ENCODE assay signal across 9 cellular contexts in genomic region chr2:234363011-234363487, GRCh38.
DNase-seq lines count a peak whose midpoint lies in the region; FAIRE-seq and TF ChIP-seq lines count a peak whose summit lies in the region.
"Had no signal": no experiment of that assay in that cellular context is flagged by ENCODE, and none has a peak within 500 bp of the region (broad histone marks: within the 10 kb centered on the region; RNA-seq: fewer than 3 reads in every experiment).

No MANE protein-coding gene starts in this region.

- CTCF ChIA-PET in RWPE1 (lab: Yijun Ruan, JAX), result no interaction called here

- FAIRE-seq in A204.1 (lab: Jason Lieb, UNC) (peak; percentile 98), keratinocyte (lab: Jason Lieb, UNC) (peak; percentile 20)

- H3K27me3 ChIP-seq in HAP-1 (ENCODE audit: low read depth), result no peaks in the 10 kb centered on the region
- H3K27me3 ChIP-seq in keratinocyte (ENCODE audit: control insufficient read depth, extremely low read depth, insufficient read depth, low read length), result no peaks in the 10 kb centered on the region
- peaks cover 0 to 10% (median 0%) of the 10 kb centered on the region in 45 donors for H3K27me3 ChIP-seq in dorsolateral prefrontal cortex

- in situ Hi-C loops in HAP-1 (cut with MboI; ENCODE audit: low sequenced_read_pairs), result no loop called here

- peaks cover 33% of the 10 kb centered on the region for H3K4me1 ChIP-seq in HAP-1
- peaks cover 20% of the 10 kb centered on the region for H3K4me1 ChIP-seq in keratinocyte (ENCODE audit: control insufficient read depth, extremely low read depth, insufficient read depth, low read length)

- H2AFZ ChIP-seq in keratinocyte (ENCODE audit: control insufficient read depth, low read length), result no peak overlapping the region

- no peak overlapping the region for H3K4me2 ChIP-seq in keratinocyte (ENCODE audit: control insufficient read depth, extremely low read depth, insufficient read depth, low read depth, low read length)

- no peaks in the 10 kb centered on the region for H3K9me1 ChIP-seq in keratinocyte (ENCODE audit: control insufficient read depth, extremely low read depth, insufficient read depth, low read length)

- H4K20me1 ChIP-seq in keratinocyte (ENCODE audit: control insufficient read depth, extremely low read depth, insufficient read depth, low read length), result no peaks in the 10 kb centered on the region

- POLR2A ChIA-PET in RWPE1 (lab: Yijun Ruan, JAX; ENCODE audit: low non-redundant PET), result no interaction called here

- H3K9me3 ChIP-seq in HAP-1 (no peaks in the 10 kb centered on the region), keratinocyte (ENCODE audit: control insufficient read depth, low read depth, low read length) (no peaks in the 10 kb centered on the region)

- H3K27me3 Mint-ChIP-seq in glutamatergic neuron (ENCODE audit: unreplicated experiment), result no peaks in the 10 kb centered on the region

- no peak overlapping the region for H3K27ac Mint-ChIP-seq in glutamatergic neuron (ENCODE audit: unreplicated experiment)

- no peaks in the 10 kb centered on the region for H3K79me2 ChIP-seq in keratinocyte (ENCODE audit: control insufficient read depth, insufficient read depth, low read length)

- H3K36me3 ChIP-seq in HAP-1 (replicated peaks) (no peaks in the 10 kb centered on the region), keratinocyte (ENCODE audit: control insufficient read depth in 2 of 2, extremely low read depth in 1 of 2, insufficient read depth in 2 of 2, low read length in 2 of 2) (no peaks in the 10 kb centered on the region)

- TF ChIP-seq CTCF in RWPE1 (conservative IDR thresholded peaks at IDR 0.05; ENCODE audit: low read depth) (no peak), keratinocyte (optimal IDR thresholded peaks at IDR 0.05 in 1 of 3, IDR thresholded peaks at IDR 0.05 in 1 of 3, conservative IDR thresholded peaks at IDR 0.05 in 1 of 3; ENCODE audit: extremely low read depth in 1 of 3, insufficient read depth in 2 of 3, low read length in 3 of 3) (no peak), dorsolateral prefrontal cortex (IDR thresholded peaks at IDR 0.05 in 54 of 56, conservative IDR thresholded peaks at IDR 0.05 in 2 of 56; ENCODE audit: low read depth in 1 of 56, partially characterized antibody in 56 of 56) (no peak), glutamatergic neuron (IDR thresholded peaks at IDR 0.05; ENCODE audit: partially characterized antibody, unreplicated experiment) (no peak)

- intact Hi-C loops in dorsolateral prefrontal cortex (cut with DNase I), result no loop called here

- H3K9ac ChIP-seq in keratinocyte (ENCODE audit: control insufficient read depth, extremely low read depth, insufficient read depth, low read length), result no peak overlapping the region

- dilution Hi-C loops in keratinocyte (cut with MboI; ENCODE audit: extremely low pct_ligation_motif_present, low sequenced_read_pairs), result no loop called here

- peaks cover 22% of the 10 kb centered on the region for H3K4me1 Mint-ChIP-seq in glutamatergic neuron (ENCODE audit: low read depth, unreplicated experiment)

- DNase-seq in HAP-1 (ENCODE audit: low spot score in 2 of 2), result peak; percentile 64 to 77
- no peak for DNase-seq in RWPE1 (ENCODE audit: low spot score)
- DNase-seq in keratinocyte (ENCODE audit: low read depth, low spot score), result no peak
- DNase-seq in GM19240 (ENCODE audit: insufficient read length, low spot score), result no peak
- no peak for DNase-seq in dorsolateral prefrontal cortex
- no peak for DNase-seq in glutamatergic neuron
- DNase-seq in effector CD4-positive, alpha-beta T cell, result no peak
- DNase-seq: stimulated activated CD4-positive, alpha-beta T cell treated with anti-CD3 and anti-CD28 coated beads, Interleukin-4, amount 100 ng/mL, for 4 hours had no signal

- H3K27ac ChIP-seq in RWPE1 (peak overlapping the region; percentile 61), keratinocyte (ENCODE audit: control insufficient read depth, insufficient read depth, low read length) (no peak overlapping the region), dorsolateral prefrontal cortex (peak overlapping the region in 2 of 59 donors; percentile 18 to 19)

- no peaks in the 10 kb centered on the region for H3K9me3 Mint-ChIP-seq in glutamatergic neuron (ENCODE audit: unreplicated experiment)

- H3K4me3 ChIP-seq in HAP-1 (no peak overlapping the region), keratinocyte (ENCODE audit: control insufficient read depth in 2 of 3, extremely low read depth in 1 of 3, insufficient read depth in 2 of 3, low read depth in 1 of 3, low read length in 3 of 3) (no peak overlapping the region), dorsolateral prefrontal cortex (no peak overlapping the region)

- H3K4me3 Mint-ChIP-seq in glutamatergic neuron (ENCODE audit: unreplicated experiment), result no peak overlapping the region

- peaks cover 9% of the 10 kb centered on the region for H3K36me3 Mint-ChIP-seq in glutamatergic neuron (ENCODE audit: unreplicated experiment)

Comparison
In these comparisons a context has a peak if more than half of its experiments do, and no peak if none do; other contexts are left out.
1. DNase-seq: peak in HAP-1 (2 of 2); none in RWPE1 (single experiment), keratinocyte (single experiment), GM19240 (single experiment), dorsolateral prefrontal cortex (0 of 10), glutamatergic neuron (single experiment) and effector CD4-positive, alpha-beta T cell (single experiment).